In genomic region chr12:7042847-7043246, GRCh38 we compare ENCODE assay signal across 8 cellular contexts. TPM values are rescaled to one million over a fixed set of nuclear protein-coding genes. Genes with fewer than 3 reads are reported as not detected.
DNase-seq lines count a peak whose midpoint lies in the region; ATAC-seq and TF ChIP-seq lines count a peak whose summit lies in the region.

No MANE protein-coding gene starts in this region.

- peaks cover 1% of the 10 kb centered on the region for H3K27me3 Mint-ChIP-seq in activated T-cell treated with anti-CD3 and anti-CD28 coated beads, Interleukin-2, amount 50 U/mL, for 4 hours (ENCODE audit: low read depth)
- H3K27me3 Mint-ChIP-seq in activated naive CD8-positive, alpha-beta T cell treated with anti-CD3 and anti-CD28 coated beads for 36 hours: no peaks in the 10 kb centered on the region

- no peak overlapping the region for H3K4me3 Mint-ChIP-seq in activated T-cell treated with anti-CD3 and anti-CD28 coated beads, Interleukin-2, amount 50 U/mL, for 4 hours
- H3K4me3 Mint-ChIP-seq in activated naive CD8-positive, alpha-beta T cell treated with anti-CD3 and anti-CD28 coated beads for 36 hours: no peak overlapping the region

- POLR2A ChIA-PET in A673 (lab: Charles Lee; ENCODE audit: low non-redundant PET): no interaction called here

- H3K4me1 ChIP-seq in A673 (ENCODE audit: insufficient read depth, low read length, poor library complexity, severe bottlenecking): no peaks in the 10 kb centered on the region
- no peaks in the 10 kb centered on the region for H3K4me1 ChIP-seq in Peyer's patch
- peaks cover 0 to 4% (median 0%) of the 10 kb centered on the region in 4 donors for H3K4me1 ChIP-seq in sigmoid colon

- intact Hi-C loops in A673 (cut with micrococcal nuclease; ENCODE audit: unreplicated experiment) (no loop called here), sigmoid colon (cut with DNase I) (no loop called here)

- no peak for ATAC-seq in activated T-cell treated with anti-CD3 and anti-CD28 coated beads, Interleukin-2, amount 50 U/mL, for 4 hours

- TF ChIP-seq CTCF in A673 (conservative IDR thresholded peaks at IDR 0.05; ENCODE audit: low read depth, low read length) (peak; percentile 63), Peyer's patch (IDR thresholded peaks at IDR 0.05) (peak; percentile 16 to 83 (median 60)), fibroblast of pulmonary artery (IDR thresholded peaks at IDR 0.05; ENCODE audit: low read length, missing control alignments) (peak; percentile 56), sigmoid colon (IDR thresholded peaks at IDR 0.05) (peak in 3 of 4 experiments; percentile 23 to 46 (median 34))

- TF ChIP-seq POLR2A in Peyer's patch (IDR thresholded peaks at IDR 0.05) (no peak), sigmoid colon (IDR thresholded peaks at IDR 0.05) (no peak)

- H3K27me3 ChIP-seq in A673 (replicated peaks; ENCODE audit: insufficient read depth, low read depth, low read length, poor library complexity) (no peaks in the 10 kb centered on the region), Peyer's patch (no peaks in the 10 kb centered on the region), sigmoid colon (no peaks in the 10 kb centered on the region)

- H3K36me3 Mint-ChIP-seq in activated T-cell treated with anti-CD3 and anti-CD28 coated beads, Interleukin-2, amount 50 U/mL, for 4 hours (ENCODE audit: insufficient read depth): no peaks in the 10 kb centered on the region
- H3K36me3 Mint-ChIP-seq in activated naive CD8-positive, alpha-beta T cell treated with anti-CD3 and anti-CD28 coated beads for 36 hours: no peaks in the 10 kb centered on the region

- CTCF ChIA-PET in A673 (lab: Charles Lee): no interaction called here

- H3K4me3 ChIP-seq in A673 (ENCODE audit: low read depth, low read length, poor library complexity, severe bottlenecking) (no peak overlapping the region), Peyer's patch (no peak overlapping the region), fibroblast of pulmonary artery (replicated peaks; ENCODE audit: low read depth, low read length) (no peak overlapping the region), sigmoid colon (no peak overlapping the region)

- H3K9me3 Mint-ChIP-seq in activated T-cell treated with anti-CD3 and anti-CD28 coated beads, Interleukin-2, amount 50 U/mL, for 4 hours: no peaks in the 10 kb centered on the region
- no peaks in the 10 kb centered on the region for H3K9me3 Mint-ChIP-seq in activated naive CD8-positive, alpha-beta T cell treated with anti-CD3 and anti-CD28 coated beads for 36 hours

- 23 to 51% methylated on average over 6 of the region's 6 CpGs for WGBS in sigmoid colon, 2 donors

- no peaks in the 10 kb centered on the region for H3K9me3 ChIP-seq in A673 (ENCODE audit: low read depth, low read length, poor library complexity, severe bottlenecking)
- no peaks in the 10 kb centered on the region for H3K9me3 ChIP-seq in Peyer's patch
- no peaks in the 10 kb centered on the region for H3K9me3 ChIP-seq in sigmoid colon

- BruUV-seq in A673 (replicated peaks; lab: Mats Ljungman, UMichigan): no TSS peak

- H3K4me1 Mint-ChIP-seq in activated T-cell treated with anti-CD3 and anti-CD28 coated beads, Interleukin-2, amount 50 U/mL, for 4 hours (ENCODE audit: low read depth): peaks cover 13% of the 10 kb centered on the region
- peaks cover 10% of the 10 kb centered on the region for H3K4me1 Mint-ChIP-seq in activated naive CD8-positive, alpha-beta T cell treated with anti-CD3 and anti-CD28 coated beads for 36 hours

- no peak overlapping the region for H3K27ac Mint-ChIP-seq in activated naive CD8-positive, alpha-beta T cell treated with anti-CD3 and anti-CD28 coated beads for 36 hours

- H3K36me3 ChIP-seq in A673 (ENCODE audit: insufficient read depth, low read length, poor library complexity, severe bottlenecking) (no peaks in the 10 kb centered on the region), Peyer's patch (no peaks in the 10 kb centered on the region), sigmoid colon (no peaks in the 10 kb centered on the region)

- H3K27ac ChIP-seq in A673 (ENCODE audit: low read depth, low read length, poor library complexity, severe bottlenecking): no peak overlapping the region
- no peak overlapping the region for H3K27ac ChIP-seq in Peyer's patch
- no peak overlapping the region for H3K27ac ChIP-seq in sigmoid colon

- TF ChIP-seq EP300 in sigmoid colon (IDR thresholded peaks at IDR 0.05): no peak

- DNase-seq in A673 (ENCODE audit: low spot score) (peak; percentile 67), H4 (ENCODE audit: low spot score) (peak; percentile 66), Peyer's patch (no peak), fibroblast of pulmonary artery (ENCODE audit: low read depth) (peak; percentile 70), sigmoid colon (no peak), T-helper 1 cell (no peak)
- no peak for DNase-seq in activated T-cell treated with anti-CD3 and anti-CD28 coated beads, Interleukin-2, amount 50 U/mL, for 4 hours
- DNase-seq in activated naive CD8-positive, alpha-beta T cell treated with anti-CD3 and anti-CD28 coated beads for 36 hours: no peak

RNA-seq across cellular contexts. Expression of gene C1S, which starts 17.7 kb away (rescaled TPM):
- total RNA-seq in A673 (2021): 1.9 and 3.1 TPM in 2 replicates
- 72.4 and 88.1 TPM in 2 replicates for total RNA-seq in H4 (2014; rRNA removed; shearing (Covaris generic))
- total RNA-seq in Peyer's patch: 100 to 1,000 TPM in 2 of 4 donors, 10 to 100 TPM in 2; 55.9 to 187 (median 108) TPM
- 100 to 1,000 TPM; 420 to 622 (median 463) TPM for total RNA-seq in sigmoid colon
- 100 to 1,000 TPM in 1 of 3 donors, 10 to 100 TPM in 2; 15.5 to 244 (median 52.9) TPM for polyA plus RNA-seq in sigmoid colon
- total RNA-seq in activated T-cell treated with anti-CD3 and anti-CD28 coated beads, Interleukin-2, amount 50 U/mL, for 4 hours: 1 to 10 TPM; 1.6 to 1.7 (median 1.6) TPM
- total RNA-seq in activated naive CD8-positive, alpha-beta T cell treated with anti-CD3 and anti-CD28 coated beads for 36 hours: under 1 TPM; 0.47 to 0.66 TPM

RNA-seq across cellular contexts. Expression of gene LPCAT3, which starts 24.6 kb away (rescaled TPM):
- total RNA-seq in A673 (2021) (56.6 and 60.2 TPM in 2 replicates), Peyer's patch (100 to 1,000 TPM in 3 of 4 donors, 10 to 100 TPM in 1; 18.2 to 230 (median 179) TPM), sigmoid colon (10 to 100 TPM; 18.6 to 27.0 (median 25.4) TPM)
- 85.6 and 97.8 TPM in 2 replicates for total RNA-seq in H4 (2014; rRNA removed; shearing (Covaris generic))
- polyA plus RNA-seq in sigmoid colon: 10 to 100 TPM in 2 of 3 donors, 1 to 10 TPM in 1; 7.8 to 47.9 (median 16.9) TPM
- 10 to 100 TPM; 24.4 to 27.6 (median 25.0) TPM for total RNA-seq in activated T-cell treated with anti-CD3 and anti-CD28 coated beads, Interleukin-2, amount 50 U/mL, for 4 hours
- 10 to 100 TPM; 23.3 to 23.8 TPM for total RNA-seq in activated naive CD8-positive, alpha-beta T cell treated with anti-CD3 and anti-CD28 coated beads for 36 hours

RNA-seq across cellular contexts. Expression of gene C1R, which starts 49.4 kb away (rescaled TPM):
- 10.9 and 15.0 TPM in 2 replicates for total RNA-seq in A673 (2021)
- total RNA-seq in H4 (2014; rRNA removed; shearing (Covaris generic)): 71.4 and 104 TPM in 2 replicates
- 100 to 1,000 TPM in 3 of 4 donors, 10 to 100 TPM in 1; 27.5 to 151 (median 125) TPM for total RNA-seq in Peyer's patch
- total RNA-seq in sigmoid colon: 100 to 1,000 TPM; 328 to 493 (median 467) TPM
- 100 to 1,000 TPM in 1 of 3 donors, 10 to 100 TPM in 2; 23.8 to 257 (median 54.1) TPM for polyA plus RNA-seq in sigmoid colon
- total RNA-seq in activated T-cell treated with anti-CD3 and anti-CD28 coated beads, Interleukin-2, amount 50 U/mL, for 4 hours: 1 to 10 TPM in 2 of 3 donors, under 1 TPM in 1; 0.98 to 2.3 (median 1.7) TPM
- 1 to 10 TPM; 1.6 to 2.5 TPM for total RNA-seq in activated naive CD8-positive, alpha-beta T cell treated with anti-CD3 and anti-CD28 coated beads for 36 hours

Comparison
In these comparisons a context has a peak if more than half of its experiments do, and no peak if none do; other contexts are left out.
1. DNase-seq: peak in A673 (single experiment), H4 (single experiment) and fibroblast of pulmonary artery (single experiment); none in Peyer's patch (0 of 3), sigmoid colon (single experiment), T-helper 1 cell (0 of 5), activated T-cell treated with anti-CD3 and anti-CD28 coated beads, Interleukin-2, amount 50 U/mL, for 4 hours (single experiment) and activated naive CD8-positive, alpha-beta T cell treated with anti-CD3 and anti-CD28 coated beads for 36 hours (single experiment).
2. RNA of gene C1S, which starts 17.7 kb away (total RNA-seq): 420 to 622 TPM in sigmoid colon, 55.9 to 187 TPM in Peyer's patch and 72.4 to 88.1 TPM in H4; 1.9 to 3.1 TPM in A673, 1.6 to 1.7 TPM in activated T-cell treated with anti-CD3 and anti-CD28 coated beads, Interleukin-2, amount 50 U/mL, for 4 hours and 0.47 to 0.66 TPM in activated naive CD8-positive, alpha-beta T cell treated with anti-CD3 and anti-CD28 coated beads for 36 hours; every median in the first group is over 10 times any median in the second.
3. Peak in every context shown above with its lines, with median percentiles within 50 percentile points of each other: CTCF ChIP-seq.